8 cellular contexts compared by ENCODE assay signal in genomic region chr15:92383528-92384326, GRCh38. TPM values are rescaled to one million over a fixed set of nuclear protein-coding genes. Genes with fewer than 3 reads are reported as not detected.
DNase-seq lines count a peak whose midpoint lies in the region; ATAC-seq and TF ChIP-seq lines count a peak whose summit lies in the region.

No MANE protein-coding gene starts in this region.

- H3K4me3 ChIP-seq in OCI-LY7 (ENCODE audit: low read depth, low read length, poor library complexity, severe bottlenecking) (no peak overlapping the region), fibroblast of villous mesenchyme (ENCODE audit: low read depth, low read length) (no peak overlapping the region), upper lobe of right lung (no peak overlapping the region)

- no peaks in the 10 kb centered on the region for H3K9me3 ChIP-seq in OCI-LY7 (ENCODE audit: low read length)
- H3K9me3 ChIP-seq in upper lobe of right lung = no peaks in the 10 kb centered on the region

- no peak overlapping the region for H3K4me2 ChIP-seq in OCI-LY7 (ENCODE audit: low read length)

- intact Hi-C loops in OCI-LY7 (cut with micrococcal nuclease; ENCODE audit: unreplicated experiment) = loop anchor here (2.0 kb wide), 1 partner anchor 287 kb away; no protein-coding TSS in a partner anchor
- intact Hi-C loops in upper lobe of right lung (cut with DNase I) = no loop called here

- DNase-seq in AG09319 (ENCODE audit: extremely low read depth, low read depth) = no peak
- DNase-seq in OCI-LY7 (ENCODE audit: low spot score) = no peak
- DNase-seq in fibroblast of villous mesenchyme (ENCODE audit: low read depth) = peak; percentile 3
- no peak for DNase-seq in upper lobe of right lung
- no peak for DNase-seq in NCI-H526 treated with DMSO at 0.1 percent for 48 hours (lab: John Stamatoyannopoulos, UW)

- no TSS peak for BruUV-seq in OCI-LY7 (replicated peaks; lab: Mats Ljungman, UMichigan)

- CTCF ChIA-PET in OCI-LY7 (lab: Charles Lee; ENCODE audit: unreplicated experiment) = no interaction called here

- H3K79me2 ChIP-seq in OCI-LY7 (ENCODE audit: insufficient read depth, low read depth, low read length) = no peaks in the 10 kb centered on the region

- ATAC-seq in GM18868 (IDR thresholded peaks at IDR 0.05; ENCODE audit: unreplicated experiment) (peak; percentile 75), upper lobe of right lung (peak; percentile 46), HG02884 (IDR thresholded peaks at IDR 0.05; ENCODE audit: unreplicated experiment) (no peak), GM21737 (IDR thresholded peaks at IDR 0.05; ENCODE audit: unreplicated experiment) (no peak)

- H3K36me3 ChIP-seq in OCI-LY7 (ENCODE audit: insufficient read depth, low read length) (no peaks in the 10 kb centered on the region), upper lobe of right lung (no peaks in the 10 kb centered on the region)

- no peaks in the 10 kb centered on the region for H4K20me1 ChIP-seq in OCI-LY7 (ENCODE audit: insufficient read depth, low read length)

- H3K9me2 ChIP-seq in OCI-LY7 (ENCODE audit: insufficient read depth, low read length) = no peaks in the 10 kb centered on the region

- no peak overlapping the region for H3K27ac ChIP-seq in OCI-LY7 (ENCODE audit: low read depth, low read length, poor library complexity, severe bottlenecking)
- no peak overlapping the region for H3K27ac ChIP-seq in upper lobe of right lung

- H2AFZ ChIP-seq in OCI-LY7 (ENCODE audit: low read length) = no peak overlapping the region

- TF ChIP-seq CTCF in AG09319 (IDR thresholded peaks at IDR 0.05; ENCODE audit: low read depth, low read length) = peak; percentile 65
- peak; percentile 70 for TF ChIP-seq CTCF in OCI-LY7 (conservative IDR thresholded peaks at IDR 0.05; ENCODE audit: low read length)
- peak; percentile 59 for TF ChIP-seq CTCF in fibroblast of villous mesenchyme (IDR thresholded peaks at IDR 0.05; ENCODE audit: insufficient read depth, low read depth, low read length)
- peak; percentile 46 for TF ChIP-seq CTCF in upper lobe of right lung (IDR thresholded peaks at IDR 0.05)

- H3K4me1 ChIP-seq in OCI-LY7 (ENCODE audit: insufficient read depth, low read length, poor library complexity, severe bottlenecking) (no peaks in the 10 kb centered on the region), upper lobe of right lung (no peaks in the 10 kb centered on the region)

- POLR2A ChIA-PET in OCI-LY7 (lab: Charles Lee) = no interaction called here

- peaks cover 16% of the 10 kb centered on the region for H3K27me3 ChIP-seq in upper lobe of right lung

RNA-seq across cellular contexts. Expression of gene ST8SIA2, which starts 10.0 kb away (rescaled TPM):
- not detected in 2 replicates for total RNA-seq in OCI-LY7 (2014; rRNA removed; shearing (Covaris generic))
- total RNA-seq in OCI-LY7 (2022) (not detected in 2 replicates), fibroblast of villous mesenchyme (under 0.01 TPM in 1 of 2 replicates, not detected in the other), upper lobe of right lung (not detected)

Comparison
In these comparisons a context has a peak if more than half of its experiments do, and no peak if none do; other contexts are left out.
1. ATAC-seq: peak in GM18868 (single experiment) and upper lobe of right lung (single experiment); none in HG02884 (single experiment) and GM21737 (single experiment).
2. Peak in every context shown above with its lines, with median percentiles within 50 percentile points of each other: CTCF ChIP-seq.